ENCODE assay signal across 1 cellular context in the genomic region with DNA sequence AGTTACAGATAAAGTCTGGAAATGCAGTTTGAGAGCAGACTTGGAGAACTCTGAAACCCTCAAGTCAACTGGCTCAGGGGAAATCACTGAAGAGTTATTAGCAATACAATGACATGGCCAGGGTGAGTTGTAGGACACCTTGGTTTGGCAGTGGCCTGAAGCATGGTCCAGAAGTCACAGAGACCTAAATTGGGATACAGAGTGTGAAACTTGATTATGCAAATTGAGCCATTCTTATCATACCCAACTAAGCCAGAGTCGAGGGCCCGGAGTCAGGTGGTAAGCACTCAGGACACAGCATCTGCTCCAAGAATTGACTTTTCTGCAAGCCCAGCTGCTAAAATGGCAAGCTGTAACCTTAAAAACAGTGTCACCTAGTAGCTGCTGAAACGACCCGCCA.
TF ChIP-seq lines count a peak whose summit lies in the region.

No MANE protein-coding gene starts in this region.

TF ChIP-seq in GM23338, 12 proteins besides CTCF, POLR2A, EP300 and RAD21 (continued from another document):
- TF ChIP-seq, protein P1, sequence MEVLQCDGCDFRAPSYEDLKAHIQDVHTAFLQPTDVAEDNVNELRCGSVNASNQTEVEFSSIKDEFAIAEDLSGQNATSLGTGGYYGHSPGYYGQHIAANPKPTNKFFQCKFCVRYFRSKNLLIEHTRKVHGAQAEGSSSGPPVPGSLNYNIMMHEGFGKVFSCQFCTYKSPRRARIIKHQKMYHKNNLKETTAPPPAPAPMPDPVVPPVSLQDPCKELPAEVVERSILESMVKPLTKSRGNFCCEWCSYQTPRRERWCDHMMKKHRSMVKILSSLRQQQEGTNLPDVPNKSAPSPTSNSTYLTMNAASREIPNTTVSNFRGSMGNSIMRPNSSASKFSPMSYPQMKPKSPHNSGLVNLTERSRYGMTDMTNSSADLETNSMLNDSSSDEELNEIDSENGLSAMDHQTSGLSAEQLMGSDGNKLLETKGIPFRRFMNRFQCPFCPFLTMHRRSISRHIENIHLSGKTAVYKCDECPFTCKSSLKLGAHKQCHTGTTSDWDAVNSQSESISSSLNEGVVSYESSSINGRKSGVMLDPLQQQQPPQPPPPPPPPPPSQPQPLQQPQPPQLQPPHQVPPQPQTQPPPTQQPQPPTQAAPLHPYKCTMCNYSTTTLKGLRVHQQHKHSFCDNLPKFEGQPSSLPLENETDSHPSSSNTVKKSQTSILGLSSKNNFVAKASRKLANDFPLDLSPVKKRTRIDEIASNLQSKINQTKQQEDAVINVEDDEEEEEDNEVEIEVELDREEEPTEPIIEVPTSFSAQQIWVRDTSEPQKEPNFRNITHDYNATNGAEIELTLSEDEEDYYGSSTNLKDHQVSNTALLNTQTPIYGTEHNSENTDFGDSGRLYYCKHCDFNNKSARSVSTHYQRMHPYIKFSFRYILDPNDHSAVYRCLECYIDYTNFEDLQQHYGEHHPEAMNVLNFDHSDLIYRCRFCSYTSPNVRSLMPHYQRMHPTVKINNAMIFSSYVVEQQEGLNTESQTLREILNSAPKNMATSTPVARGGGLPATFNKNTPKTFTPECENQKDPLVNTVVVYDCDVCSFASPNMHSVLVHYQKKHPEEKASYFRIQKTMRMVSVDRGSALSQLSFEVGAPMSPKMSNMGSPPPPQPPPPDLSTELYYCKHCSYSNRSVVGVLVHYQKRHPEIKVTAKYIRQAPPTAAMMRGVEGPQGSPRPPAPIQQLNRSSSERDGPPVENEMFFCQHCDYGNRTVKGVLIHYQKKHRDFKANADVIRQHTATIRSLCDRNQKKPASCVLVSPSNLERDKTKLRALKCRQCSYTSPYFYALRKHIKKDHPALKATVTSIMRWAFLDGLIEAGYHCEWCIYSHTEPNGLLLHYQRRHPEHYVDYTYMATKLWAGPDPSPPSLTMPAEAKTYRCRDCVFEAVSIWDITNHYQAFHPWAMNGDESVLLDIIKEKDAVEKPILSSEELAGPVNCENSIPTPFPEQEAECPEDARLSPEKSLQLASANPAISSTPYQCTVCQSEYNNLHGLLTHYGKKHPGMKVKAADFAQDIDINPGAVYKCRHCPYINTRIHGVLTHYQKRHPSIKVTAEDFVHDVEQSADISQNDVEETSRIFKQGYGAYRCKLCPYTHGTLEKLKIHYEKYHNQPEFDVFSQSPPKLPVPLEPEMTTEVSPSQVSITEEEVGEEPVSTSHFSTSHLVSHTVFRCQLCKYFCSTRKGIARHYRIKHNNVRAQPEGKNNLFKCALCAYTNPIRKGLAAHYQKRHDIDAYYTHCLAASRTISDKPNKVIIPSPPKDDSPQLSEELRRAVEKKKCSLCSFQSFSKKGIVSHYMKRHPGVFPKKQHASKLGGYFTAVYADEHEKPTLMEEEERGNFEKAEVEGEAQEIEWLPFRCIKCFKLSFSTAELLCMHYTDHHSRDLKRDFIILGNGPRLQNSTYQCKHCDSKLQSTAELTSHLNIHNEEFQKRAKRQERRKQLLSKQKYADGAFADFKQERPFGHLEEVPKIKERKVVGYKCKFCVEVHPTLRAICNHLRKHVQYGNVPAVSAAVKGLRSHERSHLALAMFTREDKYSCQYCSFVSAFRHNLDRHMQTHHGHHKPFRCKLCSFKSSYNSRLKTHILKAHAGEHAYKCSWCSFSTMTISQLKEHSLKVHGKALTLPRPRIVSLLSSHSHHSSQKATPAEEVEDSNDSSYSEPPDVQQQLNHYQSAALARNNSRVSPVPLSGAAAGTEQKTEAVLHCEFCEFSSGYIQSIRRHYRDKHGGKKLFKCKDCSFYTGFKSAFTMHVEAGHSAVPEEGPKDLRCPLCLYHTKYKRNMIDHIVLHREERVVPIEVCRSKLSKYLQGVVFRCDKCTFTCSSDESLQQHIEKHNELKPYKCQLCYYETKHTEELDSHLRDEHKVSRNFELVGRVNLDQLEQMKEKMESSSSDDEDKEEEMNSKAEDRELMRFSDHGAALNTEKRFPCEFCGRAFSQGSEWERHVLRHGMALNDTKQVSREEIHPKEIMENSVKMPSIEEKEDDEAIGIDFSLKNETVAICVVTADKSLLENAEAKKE (CRISPR knock-in tag; IDR thresholded peaks at IDR 0.05) = 0 out of 2 replicates have a peak, but pooled peaks have one; percentile 27
- no peak for TF ChIP-seq ZNF331 (CRISPR knock-in tag; IDR thresholded peaks at IDR 0.05; ENCODE audit: low read depth)
- no peak for TF ChIP-seq JUNB (IDR thresholded peaks at IDR 0.05; ENCODE audit: unreplicated experiment)
